Comparison of ENCODE assay signal across 17 cellular contexts in genomic region chr3:52834871-52835501, GRCh38. TPM values are rescaled to one million over a fixed set of nuclear protein-coding genes. Genes with fewer than 3 reads are reported as not detected.
A peak's percentile ranks its signal among the peaks of the same experiment; 100 is the strongest.
DNase-seq lines count a peak whose midpoint lies in the region; ATAC-seq and TF ChIP-seq lines count a peak whose summit lies in the region.
"Had no signal": no experiment of that assay in that cellular context is flagged by ENCODE, and none has a peak within 500 bp of the region (broad histone marks: within the 10 kb centered on the region; RNA-seq: fewer than 3 reads in every experiment).

TSS of gene MUSTN1 (minus strand) at chr3:52835019. CDS start at chr3:52834948, 71 bp downstream.

- H3K9me3 Mint-ChIP-seq in H9 = no peaks in the 10 kb centered on the region
- H3K9me3 Mint-ChIP-seq: activated naive CD4-positive, alpha-beta T cell treated with anti-CD3 and anti-CD28 coated beads, Interleukin-2, amount 50 U/mL, for 72 hours had no signal

- peak within 1 kb of the TSS; percentile 23 to 90 (median 68); a peak in 5 of 7 replicates for H3K27ac Mint-ChIP-seq in H9

- H2BK120ac ChIP-seq in H9 (ENCODE audit: low read depth, low read length, poor library complexity, severe bottlenecking) = no peak within 1 kb of the TSS

- no peaks in the 10 kb centered on the region for H3K23me2 ChIP-seq in H9 (ENCODE audit: insufficient read length, low read depth, low read length, poor library complexity, severe bottlenecking)

- H3K4me3 Mint-ChIP-seq in H9 = no peak within 1 kb of the TSS

- no peak within 1 kb of the TSS for H4K91ac ChIP-seq in H9 (ENCODE audit: insufficient read length, low read depth, low read length)

- no peak within 1 kb of the TSS for H3K18ac ChIP-seq in H9 (ENCODE audit: insufficient read length, low read depth, low read length)

- H3K79me1 ChIP-seq in H9 (ENCODE audit: insufficient read depth, low read depth, low read length, poor library complexity, severe bottlenecking) = no peaks in the 10 kb centered on the region

- no peak within 1 kb of the TSS for H2BK15ac ChIP-seq in H9 (ENCODE audit: low read depth, low read length)

- no peaks in the 10 kb centered on the region for H3K27me3 Mint-ChIP-seq in H9 (ENCODE audit: low read depth)

- no CpG with 5 or more reads among the region's 11 CpGs for WGBS in H9 (ENCODE audit: extremely low coverage, insufficient read length, low lambda C conversion rate)

- no peak within 1 kb of the TSS for H4K8ac ChIP-seq in H9 (replicated peaks; ENCODE audit: insufficient read length, low read depth, low read length)

- H3K23ac ChIP-seq in H9 (ENCODE audit: insufficient read length, low read depth, low read length) = no peak within 1 kb of the TSS

- H3K79me2 ChIP-seq in H9 (ENCODE audit: insufficient read depth, low read length) = no peaks in the 10 kb centered on the region
- H3K79me2 ChIP-seq: parathyroid adenoma had no signal

- H2BK12ac ChIP-seq in H9 (ENCODE audit: insufficient read length, low read depth, low read length) = no peak within 1 kb of the TSS

- no peak for ATAC-seq in HG03520 (IDR thresholded peaks at IDR 0.05; ENCODE audit: unreplicated experiment)
- ATAC-seq: activated naive CD4-positive, alpha-beta T cell treated with anti-CD3 and anti-CD28 coated beads, Interleukin-2, amount 50 U/mL, for 72 hours had no signal

- no peak within 1 kb of the TSS for H2AFZ ChIP-seq in H9 (ENCODE audit: low read length)
- H2AFZ ChIP-seq: parathyroid adenoma had no signal

- no peak within 1 kb of the TSS for H3K9ac ChIP-seq in H9 (ENCODE audit: extremely low read depth, insufficient read length, low read length)
- H3K9ac ChIP-seq: parathyroid adenoma had no signal

- no peak within 1 kb of the TSS for H3K4me2 ChIP-seq in H9 (ENCODE audit: insufficient read depth, insufficient read length, low read length)

- no peak within 1 kb of the TSS for H3K14ac ChIP-seq in H9 (ENCODE audit: insufficient read depth, low read length)

- no peak within 1 kb of the TSS for H4K5ac ChIP-seq in H9 (ENCODE audit: insufficient read length, low read depth, low read length)

- no peaks in the 10 kb centered on the region for H3K36me3 ChIP-seq in MG63
- H3K36me3 ChIP-seq in BE2C = no peaks in the 10 kb centered on the region

- no peak within 1 kb of the TSS for H3K56ac ChIP-seq in H9 (ENCODE audit: insufficient read length, low read depth, low read length)

- H3K36me3 Mint-ChIP-seq in H9 (ENCODE audit: insufficient read depth in 1 of 3, low read depth in 3 of 3) = peaks cover 0 to 6% (median 0%) of the 10 kb centered on the region in 3 experiments; a peak in 3 of 7 replicates
- H3K36me3 Mint-ChIP-seq: activated naive CD4-positive, alpha-beta T cell treated with anti-CD3 and anti-CD28 coated beads, Interleukin-2, amount 50 U/mL, for 72 hours had no signal

- no peaks in the 10 kb centered on the region for H3K9me3 ChIP-seq in H9 (ENCODE audit: control insufficient read depth, low read depth, low read length)
- H3K9me3 ChIP-seq in MG63 = no peaks in the 10 kb centered on the region
- no peaks in the 10 kb centered on the region for H3K9me3 ChIP-seq in BE2C

- H3T11ph ChIP-seq in H9 (ENCODE audit: low read length) = no peak within 1 kb of the TSS

- no peak within 1 kb of the TSS for H2BK20ac ChIP-seq in H9 (ENCODE audit: low read depth, low read length, poor library complexity, severe bottlenecking)

- no peaks in the 10 kb centered on the region; the same call in 1 of the 2 replicates for H3K27me3 ChIP-seq in H9 (ENCODE audit: insufficient read depth, low read length)
- H3K27me3 ChIP-seq in MG63 = no peaks in the 10 kb centered on the region
- H3K27me3 ChIP-seq in BE2C = no peaks in the 10 kb centered on the region

- H3K4ac ChIP-seq in H9 (ENCODE audit: low read depth, low read length) = no peak within 1 kb of the TSS

- H2BK5ac ChIP-seq in H9 (ENCODE audit: insufficient read length, low read length) = no peak within 1 kb of the TSS

- no peak for DNase-seq in H9
- DNase-seq in ecto neural progenitor cell (ENCODE audit: low spot score) = peak; percentile 86
- peak; percentile 75 for DNase-seq in left kidney (ENCODE audit: low read depth, low spot score)
- peak; percentile 36 for DNase-seq in smooth muscle cell of the brain vasculature (ENCODE audit: low read depth, low spot score)
- no peak for DNase-seq in stimulated activated CD4-positive, alpha-beta T cell treated with anti-CD3 and anti-CD28 coated beads, Interleukin-4, amount 100 ng/mL, for 24 hours
- DNase-seq in MG63 = no peak
- no peak for DNase-seq in BE2C
- DNase-seq: activated CD4-positive, alpha-beta T cell treated with anti-CD3 and anti-CD28 coated beads, Interleukin-2, amount 50 U/mL, for 4 hours; H7; islet precursor cell; Kasumi-1; NCI-H69; SW 1271 had no signal

- H3K27ac ChIP-seq in H9 (ENCODE audit: insufficient read length, low read depth, low read length) = no peak within 1 kb of the TSS
- H3K27ac ChIP-seq: parathyroid adenoma had no signal

- H3K4me3 ChIP-seq in MG63 (no peak within 1 kb of the TSS), BE2C (ENCODE audit: low read depth, low read length) (no peak within 1 kb of the TSS)

- TF ChIP-seq CTCF in H9 (conservative IDR thresholded peaks at IDR 0.05) = no peak
- no peak for TF ChIP-seq CTCF in BE2C (IDR thresholded peaks at IDR 0.05; ENCODE audit: low read depth, low read length)

- H2AK5ac ChIP-seq in H9 (ENCODE audit: insufficient read length, low read length) = no peak within 1 kb of the TSS

- H4K20me1 ChIP-seq in H9 (ENCODE audit: control insufficient read depth, insufficient read depth, insufficient read length) = no peaks in the 10 kb centered on the region

- no peaks in the 10 kb centered on the region for H3K4me1 ChIP-seq in H9 (ENCODE audit: insufficient read depth, low read length)
- H3K4me1 ChIP-seq in BE2C = peaks cover 6% of the 10 kb centered on the region
- H3K4me1 ChIP-seq: parathyroid adenoma had no signal

- H3K4me1 Mint-ChIP-seq in H9 = peaks cover 19 to 31% of the 10 kb centered on the region in 2 experiments

RNA-seq across cellular contexts. Expression of gene MUSTN1, which starts in this region (rescaled TPM):
- total RNA-seq in H9 (2021) = 0.55 and 0.72 TPM in 2 replicates
- not detected in 2 replicates for total RNA-seq in MG63 (2014; rRNA removed; shearing (Covaris generic); ENCODE audit: low replicate concordance)
- polyA plus RNA-seq in BE2C (2012; ENCODE audit: insufficient read depth, insufficient read length, low read depth) = not detected
- polyA plus RNA-seq: BJ had no signal

Comparison
In these comparisons a context has a peak if more than half of its experiments do, and no peak if none do; other contexts are left out.
1. DNase-seq: peak in ecto neural progenitor cell (single experiment), left kidney (single experiment) and smooth muscle cell of the brain vasculature (single experiment); none in H9 (single experiment), stimulated activated CD4-positive, alpha-beta T cell treated with anti-CD3 and anti-CD28 coated beads, Interleukin-4, amount 100 ng/mL, for 24 hours (single experiment), MG63 (single experiment) and BE2C (single experiment).